ENCODE assay signal across 19 cellular contexts in genomic region chrX:96410927-96411326, GRCh38.
A peak's percentile ranks its signal among the peaks of the same experiment; 100 is the strongest.
DNase-seq lines count a peak whose midpoint lies in the region; ATAC-seq, FAIRE-seq and TF ChIP-seq lines count a peak whose summit lies in the region.
"Had no signal": no experiment of that assay in that cellular context is flagged by ENCODE, and none has a peak within 500 bp of the region (broad histone marks: within the 10 kb centered on the region; RNA-seq: fewer than 3 reads in every experiment).

No MANE protein-coding gene starts in this region.

- H3K23me2 ChIP-seq in H9 (ENCODE audit: insufficient read length, low read depth, low read length, poor library complexity, severe bottlenecking), result no peaks in the 10 kb centered on the region

- no peaks in the 10 kb centered on the region for H3K27me3 Mint-ChIP-seq in nephron (ENCODE audit: low read depth)
- no peaks in the 10 kb centered on the region for H3K27me3 Mint-ChIP-seq in H9 (ENCODE audit: low read depth)
- H3K27me3 Mint-ChIP-seq: B cell; CD4-positive, CD25-positive, alpha-beta regulatory T cell had no signal

- no peak overlapping the region for H2BK5ac ChIP-seq in H9 (ENCODE audit: insufficient read length, low read length)

- no peak overlapping the region for H2BK15ac ChIP-seq in H9 (ENCODE audit: low read depth, low read length)

- H4K20me1 ChIP-seq in H9 (ENCODE audit: control insufficient read depth, insufficient read depth, insufficient read length), result no peaks in the 10 kb centered on the region
- H4K20me1 ChIP-seq: BLaER1 treated with 17β-estradiol and CSF1 and Interleukin-3, amounts not matched to agents 10 nM and 100 nM had no signal

- H3K56ac ChIP-seq in H9 (ENCODE audit: insufficient read length, low read depth, low read length), result no peak overlapping the region

- H3K18ac ChIP-seq in H9 (ENCODE audit: insufficient read length, low read depth, low read length), result no peak overlapping the region

- no peak overlapping the region for H4K5ac ChIP-seq in H9 (ENCODE audit: insufficient read length, low read depth, low read length)

- no peak for TF ChIP-seq CTCF in A549 (IDR thresholded peaks at IDR 0.05)
- TF ChIP-seq CTCF in nephron (IDR thresholded peaks at IDR 0.05; ENCODE audit: unreplicated experiment in 3 of 3), result no peak
- TF ChIP-seq CTCF in H9 (conservative IDR thresholded peaks at IDR 0.05), result no peak

- peaks cover 3% of the 10 kb centered on the region for H3K9me3 Mint-ChIP-seq in nephron
- H3K9me3 Mint-ChIP-seq in H9, result peaks cover 0 to 6% of the 10 kb centered on the region in 2 experiments; a peak in 3 of 5 replicates

- H3K4me3 Mint-ChIP-seq in nephron (no peak overlapping the region), H9 (no peak overlapping the region)
- H3K4me3 Mint-ChIP-seq: B cell; CD4-positive, CD25-positive, alpha-beta regulatory T cell; CD8-positive, alpha-beta memory T cell had no signal

- H3K23ac ChIP-seq in H9 (ENCODE audit: insufficient read length, low read depth, low read length), result no peak overlapping the region

- no peak overlapping the region for H3T11ph ChIP-seq in H9 (ENCODE audit: low read length)

- H3K79me2 ChIP-seq in H9 (ENCODE audit: insufficient read depth, low read length), result no peaks in the 10 kb centered on the region

- no peaks in the 10 kb centered on the region for H3K27me3 ChIP-seq in H9 (ENCODE audit: insufficient read depth, low read length)

- no peak overlapping the region for H2AK5ac ChIP-seq in H9 (ENCODE audit: insufficient read length, low read length)

- TF ChIP-seq EP300 in A549 (IDR thresholded peaks at IDR 0.05), result no peak

- CTCF ChIA-PET in A549 (lab: Yijun Ruan, JAX), result no interaction called here

- H3K14ac ChIP-seq in H9 (ENCODE audit: insufficient read depth, low read length), result no peak overlapping the region

- H2BK20ac ChIP-seq in H9 (ENCODE audit: low read depth, low read length, poor library complexity, severe bottlenecking), result no peak overlapping the region

- H3K4ac ChIP-seq in H9 (ENCODE audit: low read depth, low read length), result no peak overlapping the region

- POLR2A ChIA-PET in A549 (lab: Yijun Ruan, JAX), result no interaction called here

- no peak overlapping the region for H4K8ac ChIP-seq in H9 (replicated peaks; ENCODE audit: insufficient read length, low read depth, low read length)

- H3K27ac ChIP-seq in A549, result no peak overlapping the region
- H3K27ac ChIP-seq in SK-N-MC, result no peak overlapping the region
- no peak overlapping the region for H3K27ac ChIP-seq in H9 (ENCODE audit: insufficient read length, low read depth, low read length)
- H3K27ac ChIP-seq: 22Rv1; BLaER1 treated with 17β-estradiol and CSF1 and Interleukin-3, amounts not matched to agents 10 nM and 100 nM; GM23248; KMS-11 had no signal

- DNase-seq in A549 (ENCODE audit: low read depth in 1 of 2, low spot score in 1 of 2) (no peak), SK-N-MC (ENCODE audit: low read depth, low spot score) (no peak), fibroblast of peridontal ligament (ENCODE audit: extremely low read depth) (peak; percentile 35), H9 (no peak), KBM-7 (no peak)
- DNase-seq: CD4-positive, CD25-positive, alpha-beta regulatory T cell; CD8-positive, alpha-beta memory T cell; COR-L47; GM23248; H7 had no signal

- H3K9ac ChIP-seq in SK-N-MC (ENCODE audit: insufficient read length), result no peak overlapping the region
- H3K9ac ChIP-seq in H9 (ENCODE audit: extremely low read depth, insufficient read length, low read length), result no peak overlapping the region
- H3K9ac ChIP-seq: BLaER1 treated with 17β-estradiol and CSF1 and Interleukin-3, amounts not matched to agents 10 nM and 100 nM; GM23248; KMS-11 had no signal

- 82% methylated on average over 2 of the region's 2 CpGs for WGBS in A549 (ENCODE audit: missing lambda C conversion rate)
- no CpG with 5 or more reads among the region's 2 CpGs for WGBS in H9 (ENCODE audit: extremely low coverage, insufficient read length, low lambda C conversion rate)

- no peak for FAIRE-seq in A549 (lab: Jason Lieb, UNC)
- FAIRE-seq: G401.6, GM12891, HTR-8/SVneo had no signal

- H3K4me1 ChIP-seq in A549 (peaks cover 25% of the 10 kb centered on the region), H9 (ENCODE audit: insufficient read depth, low read length) (peaks cover 3% of the 10 kb centered on the region)
- H3K4me1 ChIP-seq: BLaER1 treated with 17β-estradiol and CSF1 and Interleukin-3, amounts not matched to agents 10 nM and 100 nM had no signal

- no peaks in the 10 kb centered on the region for H3K36me3 ChIP-seq in SK-N-MC (ENCODE audit: insufficient read depth, low read length)
- H3K36me3 ChIP-seq: BLaER1 treated with 17β-estradiol and CSF1 and Interleukin-3, amounts not matched to agents 10 nM and 100 nM had no signal

- H3K36me3 Mint-ChIP-seq in nephron (ENCODE audit: low read depth), result no peaks in the 10 kb centered on the region
- peaks cover 0 to 4% (median 0%) of the 10 kb centered on the region in 3 experiments; a peak in 1 of 7 replicates for H3K36me3 Mint-ChIP-seq in H9 (ENCODE audit: insufficient read depth in 1 of 3, low read depth in 3 of 3)
- H3K36me3 Mint-ChIP-seq: CD4-positive, CD25-positive, alpha-beta regulatory T cell; CD8-positive, alpha-beta memory T cell had no signal

- H3K4me2 ChIP-seq in A549, result no peak overlapping the region
- H3K4me2 ChIP-seq in H9 (ENCODE audit: insufficient read depth, insufficient read length, low read length), result no peak overlapping the region
- H3K4me2 ChIP-seq: BLaER1 treated with 17β-estradiol and CSF1 and Interleukin-3, amounts not matched to agents 10 nM and 100 nM; KMS-11 had no signal

- ATAC-seq in A549 (no peak), HG03175 (IDR thresholded peaks at IDR 0.05; ENCODE audit: unreplicated experiment) (no peak)

- H3K4me3 ChIP-seq in A549 (no peak overlapping the region), SK-N-MC (0 out of 2 replicates have a peak overlapping the region, but pooled peaks have one; percentile 8)
- H3K4me3 ChIP-seq: BLaER1 treated with 17β-estradiol and CSF1 and Interleukin-3, amounts not matched to agents 10 nM and 100 nM; GM23248 had no signal

- H2AFZ ChIP-seq in H9 (ENCODE audit: low read length), result no peak overlapping the region
- H2AFZ ChIP-seq: GM23248 had no signal

- H2BK120ac ChIP-seq in H9 (ENCODE audit: low read depth, low read length, poor library complexity, severe bottlenecking), result no peak overlapping the region

- H2BK12ac ChIP-seq in H9 (ENCODE audit: insufficient read length, low read depth, low read length), result no peak overlapping the region

- H3K27ac Mint-ChIP-seq in nephron (peak overlapping the region; percentile 61 to 78 (median 76)), H9 (no peak overlapping the region; a peak in 1 of 7 replicates)
- H3K27ac Mint-ChIP-seq: B cell; CD4-positive, CD25-positive, alpha-beta regulatory T cell; CD8-positive, alpha-beta memory T cell had no signal

- in situ Hi-C loops in KBM-7 (cut with MboI; ENCODE audit: low pct_unique_long_range_greater_than_20kb, low sequenced_read_pairs), result no loop called here

- H4K91ac ChIP-seq in H9 (ENCODE audit: insufficient read length, low read depth, low read length), result no peak overlapping the region

- no peaks in the 10 kb centered on the region for H3K79me1 ChIP-seq in H9 (ENCODE audit: insufficient read depth, low read depth, low read length, poor library complexity, severe bottlenecking)

- H3K4me1 Mint-ChIP-seq in nephron, result peaks cover 28% of the 10 kb centered on the region
- H3K4me1 Mint-ChIP-seq in H9, result peaks cover 31 to 32% of the 10 kb centered on the region in 2 experiments
- H3K4me1 Mint-ChIP-seq: B cell; CD4-positive, CD25-positive, alpha-beta regulatory T cell; CD8-positive, alpha-beta memory T cell had no signal

- H3K9me3 ChIP-seq in A549, result no peaks in the 10 kb centered on the region
- no peaks in the 10 kb centered on the region for H3K9me3 ChIP-seq in SK-N-MC (ENCODE audit: low read depth, low read length)
- H3K9me3 ChIP-seq in H9 (ENCODE audit: control insufficient read depth, low read depth, low read length), result no peaks in the 10 kb centered on the region
- H3K9me3 ChIP-seq: BLaER1 treated with 17β-estradiol and CSF1 and Interleukin-3, amounts not matched to agents 10 nM and 100 nM had no signal

- no peak for TF ChIP-seq RAD21 in A549 (conservative IDR thresholded peaks at IDR 0.05 in 1 of 2, IDR thresholded peaks at IDR 0.05 in 1 of 2)

- no peak for TF ChIP-seq POLR2A in A549 (IDR thresholded peaks at IDR 0.05; ENCODE audit: low read length)

TF ChIP-seq in A549, 52 proteins besides CTCF, POLR2A, EP300 and RAD21:
- no peak for TF ChIP-seq JUN (IDR thresholded peaks at IDR 0.05)
- peak; percentile 89 for TF ChIP-seq MAFK (IDR thresholded peaks at IDR 0.05; ENCODE audit: partially characterized antibody)
- TF ChIP-seq HEYL (CRISPR knock-in tag; IDR thresholded peaks at IDR 0.05), result no peak
- TF ChIP-seq KDM1A (IDR thresholded peaks at IDR 0.05; ENCODE audit: low read depth), result no peak
- TF ChIP-seq NFE2L2 (conservative IDR thresholded peaks at IDR 0.05; ENCODE audit: low read length), result no peak

Comparison
In these comparisons a context has a peak if more than half of its experiments do, and no peak if none do; other contexts are left out.
1. H3K27ac Mint-ChIP-seq: peak in nephron (3 of 3); none in H9 (0 of 3).